ENCODE assay signal across 21 cellular contexts in genomic region chr15:66825731-66826130, GRCh38.
"Had no signal": no experiment of that assay in that cellular context is flagged by ENCODE, and none has a peak within 500 bp of the region (broad histone marks: within the 10 kb centered on the region; RNA-seq: fewer than 3 reads in every experiment).

No MANE protein-coding gene starts in this region.

- H3K36me3 Mint-ChIP-seq: mesothelial cell of epicardium, natural killer cell had no signal

- H3K36me3 ChIP-seq: esophagus muscularis mucosa, gastrocnemius medialis, heart right ventricle, ovary, right atrium auricular region, suprapubic skin, thyroid gland, upper lobe of left lung, vagina had no signal

- DNase-seq: effector memory CD4-positive, alpha-beta T cell; gastrocnemius medialis; heart right ventricle; hypothalamus; left cardiac atrium; mammary epithelial cell; natural killer cell; nucleus accumbens; ovary; small intestine; stimulated activated CD4-positive, alpha-beta T cell treated with anti-CD3 and anti-CD28 coated beads, Interleukin-12 subunit alpha, Interleukin-12 subunit beta, amount 100 ng/mL, for 4 hours; stimulated activated naive CD8-positive, alpha-beta T cell treated with anti-CD3 and anti-CD28 coated beads, Interleukin-15, Interleukin-2, amounts not matched to agents 100 U/mL and 50 U/mL, for 24 hours; thyroid gland had no signal

- H3K9me3 ChIP-seq: esophagus muscularis mucosa, gastrocnemius medialis, heart right ventricle, ovary, right atrium auricular region, suprapubic skin, thyroid gland, upper lobe of left lung, vagina had no signal

- ATAC-seq: gastrocnemius medialis; heart right ventricle; left cardiac atrium; natural killer cell; stimulated activated naive CD8-positive, alpha-beta T cell treated with anti-CD3 and anti-CD28 coated beads, Interleukin-15, Interleukin-2, amounts not matched to agents 100 U/mL and 50 U/mL, for 24 hours had no signal

- H3K27ac ChIP-seq: epithelial cell of prostate, esophagus muscularis mucosa, gastrocnemius medialis, heart right ventricle, ovary, right atrium auricular region, suprapubic skin, thyroid gland, upper lobe of left lung, vagina had no signal

- H3K4me1 Mint-ChIP-seq: natural killer cell, neural crest cell had no signal

- H3K27me3 ChIP-seq: esophagus muscularis mucosa, gastrocnemius medialis, heart right ventricle, ovary, right atrium auricular region, suprapubic skin, thyroid gland, upper lobe of left lung, vagina had no signal

- H3K4me3 ChIP-seq: esophagus muscularis mucosa, gastrocnemius medialis, heart right ventricle, ovary, right atrium auricular region, suprapubic skin, thyroid gland, upper lobe of left lung, vagina had no signal

- H3K9me3 Mint-ChIP-seq: mesothelial cell of epicardium, natural killer cell, neural crest cell had no signal

- H3K4me1 ChIP-seq: gastrocnemius medialis, suprapubic skin, thyroid gland, upper lobe of left lung, vagina had no signal

- H3K27ac Mint-ChIP-seq: natural killer cell had no signal

- H3K4me3 Mint-ChIP-seq: mesothelial cell of epicardium, natural killer cell, neural crest cell had no signal
